16 cellular contexts compared by ENCODE assay signal in genomic region chr10:95377950-95378349, GRCh38.
DNase-seq lines count a peak whose midpoint lies in the region; ATAC-seq and TF ChIP-seq lines count a peak whose summit lies in the region.
"Had no signal": no experiment of that assay in that cellular context is flagged by ENCODE, and none has a peak within 500 bp of the region (broad histone marks: within the 10 kb centered on the region; RNA-seq: fewer than 3 reads in every experiment).

No MANE protein-coding gene starts in this region.

- H3K4me1 ChIP-seq in gastroesophageal sphincter, result peaks cover 14 to 100% (median 45%) of the 10 kb centered on the region in 3 donors
- H3K4me1 ChIP-seq in psoas muscle, result no peaks in the 10 kb centered on the region
- H3K4me1 ChIP-seq in uterus, result peaks cover 0 to 4% of the 10 kb centered on the region in 2 donors

- H3K9me3 ChIP-seq in gastroesophageal sphincter (no peaks in the 10 kb centered on the region), psoas muscle (no peaks in the 10 kb centered on the region), uterus (no peaks in the 10 kb centered on the region), WERI-Rb-1 (ENCODE audit: severe bottlenecking) (no peaks in the 10 kb centered on the region)

- intact Hi-C loops in psoas muscle (cut with DNase I) (loop anchor here in 1 of 2 donors (5.0 kb wide), 1 partner anchor 49 kb away; no protein-coding TSS in a partner anchor), uterus (cut with DNase I; ENCODE audit: low total_unique reads) (loop anchor here (10.0 kb wide), 1 partner anchor 57 kb away; no protein-coding TSS in a partner anchor)

- TF ChIP-seq EP300 in gastroesophageal sphincter (IDR thresholded peaks at IDR 0.05), result no peak

- no peak for ATAC-seq in gastroesophageal sphincter
- no peak for ATAC-seq in psoas muscle
- no peak for ATAC-seq in omental fat pad (ENCODE audit: low FRiP score)
- ATAC-seq: T-cell had no signal

- no peak for TF ChIP-seq POLR2A in gastroesophageal sphincter (IDR thresholded peaks at IDR 0.05)
- no peak for TF ChIP-seq POLR2A in uterus (IDR thresholded peaks at IDR 0.05)

- H3K27ac ChIP-seq in gastroesophageal sphincter, result peak overlapping the region; percentile 69 to 79 (median 74)
- peak overlapping the region; percentile 27 for H3K27ac ChIP-seq in psoas muscle
- peak overlapping the region; percentile 60 to 79 for H3K27ac ChIP-seq in uterus
- no peak overlapping the region for H3K27ac ChIP-seq in WERI-Rb-1
- H3K27ac ChIP-seq: neural progenitor cell had no signal

- peaks cover 24 to 94% of the 10 kb centered on the region in 2 donors for H3K36me3 ChIP-seq in gastroesophageal sphincter
- peaks cover 14 to 89% of the 10 kb centered on the region in 2 donors for H3K36me3 ChIP-seq in psoas muscle (ENCODE audit: insufficient read depth in 1 of 2, low read depth in 1 of 2)
- H3K36me3 ChIP-seq in uterus, result no peaks in the 10 kb centered on the region
- H3K36me3 ChIP-seq in WERI-Rb-1, result no peaks in the 10 kb centered on the region
- H3K36me3 ChIP-seq: neural progenitor cell had no signal

- H3K4me3 ChIP-seq in gastroesophageal sphincter (no peak overlapping the region), psoas muscle (no peak overlapping the region), uterus (no peak overlapping the region), WERI-Rb-1 (ENCODE audit: low read depth, low read length) (no peak overlapping the region)
- H3K4me3 ChIP-seq: neural progenitor cell had no signal

- DNase-seq in astrocyte of the hippocampus (ENCODE audit: low read depth, low spot score) (peak; percentile 36), psoas muscle (no peak), uterus (no peak), medulla oblongata (ENCODE audit: extremely low spot score) (no peak), omental fat pad (ENCODE audit: low spot score) (no peak), WERI-Rb-1 (no peak)
- DNase-seq: activated CD4-positive, alpha-beta T cell treated with anti-CD3 and anti-CD28 coated beads for 48 hours; DMS53; MM.1S; NCI-H1436; NCI-H69; stimulated activated CD4-positive, alpha-beta T cell treated with anti-CD3 and anti-CD28 coated beads, Interleukin-12 subunit alpha, Interleukin-12 subunit beta, amount 100 ng/mL, for 4 hours; substantia nigra; T-cell had no signal

- TF ChIP-seq CTCF in gastroesophageal sphincter (IDR thresholded peaks at IDR 0.05) (no peak), psoas muscle (IDR thresholded peaks at IDR 0.05) (no peak), uterus (IDR thresholded peaks at IDR 0.05) (no peak), omental fat pad (IDR thresholded peaks at IDR 0.05) (no peak), WERI-Rb-1 (IDR thresholded peaks at IDR 0.05; ENCODE audit: low read depth, low read length) (no peak)

- 0 to 23% methylated on average over 2 of the region's 2 CpGs for WGBS in gastroesophageal sphincter (ENCODE audit: low coverage in 1 of 2), 2 donors
- WGBS in psoas muscle, 3 donors, result 26 to 54% (median 27%) methylated on average over 2 of the region's 2 CpGs

- H3K27me3 ChIP-seq in gastroesophageal sphincter (no peaks in the 10 kb centered on the region), psoas muscle (ENCODE audit: insufficient read depth in 3 of 3, low read length in 2 of 3) (no peaks in the 10 kb centered on the region), uterus (no peaks in the 10 kb centered on the region), WERI-Rb-1 (ENCODE audit: insufficient read depth, low read depth, severe bottlenecking) (no peaks in the 10 kb centered on the region)
- H3K27me3 ChIP-seq: neural progenitor cell had no signal
